8 cellular contexts compared by ENCODE assay signal in genomic region chr19:44753932-44754742, GRCh38.
DNase-seq lines count a peak whose midpoint lies in the region; ATAC-seq and TF ChIP-seq lines count a peak whose summit lies in the region.

No MANE protein-coding gene starts in this region.

- peak; percentile 55 for TF ChIP-seq POLR2A in GM18526 (IDR thresholded peaks at IDR 0.05; ENCODE audit: extremely low read depth, insufficient read length)

- TF ChIP-seq CTCF in LNCaP clone FGC (IDR thresholded peaks at IDR 0.05; ENCODE audit: control insufficient read depth, extremely low read depth, insufficient read depth) (no peak), WI38 (IDR thresholded peaks at IDR 0.05; ENCODE audit: low read depth, low read length) (no peak)

- H3K27ac ChIP-seq in caudate nucleus (ENCODE audit: low read depth, low read length), result peak overlapping the region; percentile 50

- DNase-seq in 8988T, result peak; percentile 89
- DNase-seq in LNCaP clone FGC (ENCODE audit: low read depth), result no peak
- DNase-seq in caudate nucleus (lab: John Stamatoyannopoulos, UW), result peak in 14 of 61 donors; percentile 1 to 50 (median 12)
- DNase-seq in kidney glomerular epithelial cell (lab: John Stamatoyannopoulos, UW), result peak; percentile 30
- peak; percentile 73 to 91 for DNase-seq in stimulated activated CD4-positive, alpha-beta T cell treated with anti-CD3 and anti-CD28 coated beads, Interleukin-2, amount 100 ng/mL, for 24 hours

- H3K4me3 ChIP-seq in LNCaP clone FGC (ENCODE audit: low read depth, low read length) (peak overlapping the region; percentile 48), WI38 (ENCODE audit: low read depth, low read length) (peak overlapping the region; percentile 55)

- ATAC-seq in GM21786 (IDR thresholded peaks at IDR 0.05; ENCODE audit: unreplicated experiment), result no peak
